Comparison of ENCODE assay signal across 1 cellular context in the genomic region with DNA sequence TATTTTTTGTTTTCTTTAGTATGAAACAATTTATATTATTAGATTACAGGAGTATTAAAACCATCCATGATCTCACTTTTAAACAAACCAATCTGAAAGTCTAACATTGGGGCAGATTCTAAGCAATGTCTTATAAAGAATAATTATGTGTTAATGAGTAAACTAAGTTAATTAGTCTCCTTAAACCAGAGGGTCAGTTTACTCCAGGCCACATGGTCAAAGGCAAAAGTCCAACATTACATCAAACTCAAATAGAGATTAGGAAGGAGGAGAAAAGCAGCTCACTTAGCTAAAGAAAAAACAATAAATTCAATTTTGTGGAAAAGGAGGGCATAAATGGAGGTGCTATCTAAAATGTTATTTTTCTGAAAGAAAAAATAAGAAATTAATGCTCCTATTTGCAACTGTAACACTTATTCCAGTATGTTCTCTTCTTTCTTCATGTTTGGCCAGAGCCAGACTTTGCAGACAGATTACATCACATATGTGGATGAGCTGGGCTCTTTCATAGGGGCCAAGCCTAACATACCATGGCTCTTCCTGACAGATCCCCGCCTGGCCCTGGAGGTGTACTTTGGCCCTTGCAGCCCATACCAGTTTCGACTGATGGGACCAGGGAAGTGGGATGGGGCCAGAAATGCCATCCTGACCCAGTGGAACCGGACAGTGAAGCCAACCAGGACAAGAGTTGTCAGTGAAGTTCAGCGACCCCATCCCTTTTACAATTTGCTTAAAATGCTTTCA.
TF ChIP-seq lines count a peak whose summit lies in the region.

No MANE protein-coding gene starts in this region.

TF ChIP-seq in IMR-90, 13 proteins besides CTCF, POLR2A, EP300 and RAD21:
- TF ChIP-seq RCOR1 (IDR thresholded peaks at IDR 0.05; ENCODE audit: insufficient replicate concordance, low read length): no peak
- TF ChIP-seq, protein P1, sequence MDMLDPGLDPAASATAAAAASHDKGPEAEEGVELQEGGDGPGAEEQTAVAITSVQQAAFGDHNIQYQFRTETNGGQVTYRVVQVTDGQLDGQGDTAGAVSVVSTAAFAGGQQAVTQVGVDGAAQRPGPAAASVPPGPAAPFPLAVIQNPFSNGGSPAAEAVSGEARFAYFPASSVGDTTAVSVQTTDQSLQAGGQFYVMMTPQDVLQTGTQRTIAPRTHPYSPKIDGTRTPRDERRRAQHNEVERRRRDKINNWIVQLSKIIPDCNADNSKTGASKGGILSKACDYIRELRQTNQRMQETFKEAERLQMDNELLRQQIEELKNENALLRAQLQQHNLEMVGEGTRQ (IDR thresholded peaks at IDR 0.05; ENCODE audit: low read depth, low read length): no peak
- TF ChIP-seq NFE2L2 (IDR thresholded peaks at IDR 0.05; ENCODE audit: low read depth, low read length): no peak
- TF ChIP-seq CEBPB (IDR thresholded peaks at IDR 0.05; ENCODE audit: low read depth, low read length): no peak
- TF ChIP-seq BHLHE40 (IDR thresholded peaks at IDR 0.05; ENCODE audit: low read depth, low read length): no peak
- no peak for TF ChIP-seq RFX5 (IDR thresholded peaks at IDR 0.05; ENCODE audit: low read depth, low read length)
- TF ChIP-seq CHD1 (IDR thresholded peaks at IDR 0.05; ENCODE audit: low read depth, low read length): no peak
- no peak for TF ChIP-seq FOS (IDR thresholded peaks at IDR 0.05; ENCODE audit: low read depth, low read length)
- TF ChIP-seq, protein P2, sequence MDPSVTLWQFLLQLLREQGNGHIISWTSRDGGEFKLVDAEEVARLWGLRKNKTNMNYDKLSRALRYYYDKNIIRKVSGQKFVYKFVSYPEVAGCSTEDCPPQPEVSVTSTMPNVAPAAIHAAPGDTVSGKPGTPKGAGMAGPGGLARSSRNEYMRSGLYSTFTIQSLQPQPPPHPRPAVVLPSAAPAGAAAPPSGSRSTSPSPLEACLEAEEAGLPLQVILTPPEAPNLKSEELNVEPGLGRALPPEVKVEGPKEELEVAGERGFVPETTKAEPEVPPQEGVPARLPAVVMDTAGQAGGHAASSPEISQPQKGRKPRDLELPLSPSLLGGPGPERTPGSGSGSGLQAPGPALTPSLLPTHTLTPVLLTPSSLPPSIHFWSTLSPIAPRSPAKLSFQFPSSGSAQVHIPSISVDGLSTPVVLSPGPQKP (IDR thresholded peaks at IDR 0.05; ENCODE audit: borderline replicate concordance, low read depth, low read length): no peak
- TF ChIP-seq SMC3 (IDR thresholded peaks at IDR 0.05; ENCODE audit: low read depth, low read length): no peak
- TF ChIP-seq MAFK (IDR thresholded peaks at IDR 0.05; ENCODE audit: low read depth, low read length): no peak
- no peak for TF ChIP-seq MXI1 (IDR thresholded peaks at IDR 0.05; ENCODE audit: borderline replicate concordance, low read depth, low read length)
- no peak for TF ChIP-seq MAZ (IDR thresholded peaks at IDR 0.05; ENCODE audit: borderline replicate concordance, low read depth, low read length)
TF ChIP-seq in IMR-90: peak in this region for 0.
